ENCODE assay signal across 11 cellular contexts in the genomic region with DNA sequence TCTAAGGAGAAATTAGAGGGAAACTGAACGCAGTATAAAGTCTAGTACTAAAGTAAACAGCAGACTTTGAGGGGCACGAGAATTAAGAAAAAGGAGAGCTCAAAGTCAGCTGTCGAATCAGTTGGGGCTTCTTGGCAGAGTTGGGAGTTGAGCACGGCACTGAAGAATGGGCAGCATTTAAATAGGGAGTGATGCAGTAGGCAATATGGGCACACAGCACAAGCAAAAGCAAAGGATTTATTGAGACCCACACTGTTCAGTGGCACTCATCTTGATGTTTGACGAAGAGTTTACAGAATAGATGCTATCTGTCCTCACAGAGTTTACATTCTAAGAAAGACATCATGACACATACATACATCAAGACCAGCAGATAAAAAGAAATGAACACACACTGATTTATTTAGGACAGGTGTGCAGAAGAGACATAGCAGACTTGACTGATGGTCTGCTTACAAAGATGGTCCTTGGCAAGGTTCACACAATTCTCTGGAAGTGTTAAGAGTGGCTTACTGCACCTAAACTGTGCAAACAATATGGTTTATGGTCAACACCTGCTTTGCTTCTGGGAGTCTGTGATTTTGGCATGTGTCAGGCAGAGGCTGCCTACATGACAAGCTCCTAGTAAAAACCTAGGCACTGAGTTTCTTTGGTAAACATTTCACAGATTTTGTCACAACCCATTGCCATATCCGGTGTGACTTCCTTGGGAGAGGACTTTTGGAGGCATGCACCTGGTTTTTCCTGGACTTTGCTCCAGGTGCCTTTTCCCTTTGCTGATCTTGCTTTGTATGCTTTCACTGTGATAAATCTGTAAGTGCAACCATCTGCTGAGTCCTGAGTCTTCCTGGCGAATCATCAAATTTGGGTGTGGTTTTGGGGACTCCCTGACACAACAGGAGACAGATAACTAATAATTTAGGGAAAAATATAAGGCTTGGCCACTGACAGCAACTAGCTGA. TPM values are rescaled to one million over a fixed set of nuclear protein-coding genes. Genes with fewer than 3 reads are reported as not detected.
DNase-seq lines count a peak whose midpoint lies in the region; ATAC-seq and TF ChIP-seq lines count a peak whose summit lies in the region.
"Had no signal": no experiment of that assay in that cellular context is flagged by ENCODE, and none has a peak within 500 bp of the region (broad histone marks: within the 10 kb centered on the region; RNA-seq: fewer than 3 reads in every experiment).

No MANE protein-coding gene starts in this region.

- TF ChIP-seq CTCF in SK-N-SH (IDR thresholded peaks at IDR 0.05) (no peak), fibroblast of villous mesenchyme (IDR thresholded peaks at IDR 0.05; ENCODE audit: insufficient read depth, low read depth, low read length) (no peak), transverse colon (IDR thresholded peaks at IDR 0.05) (no peak)

- no peak overlapping the region for H3K9ac ChIP-seq in SK-N-SH
- H3K9ac ChIP-seq: KMS-11 had no signal

- 86% methylated on average over 7 of the region's 7 CpGs for WGBS in SK-N-SH (ENCODE audit: low lambda C conversion rate)
- 42 to 50% methylated on average over 7 of the region's 7 CpGs for WGBS in transverse colon (ENCODE audit: low coverage in 1 of 2), 2 donors

- no peak for ATAC-seq in GM21423 (IDR thresholded peaks at IDR 0.05; ENCODE audit: unreplicated experiment)

- H3K27ac ChIP-seq in SK-N-SH (ENCODE audit: low read depth in 2 of 2, low read length in 1 of 2), result peak overlapping the region in 1 of 2 experiments; percentile 18; a peak in 1 of 4 replicates
- peak overlapping the region; percentile 63 to 67 (median 66) for H3K27ac ChIP-seq in transverse colon
- H3K27ac ChIP-seq: KMS-11 had no signal

- TF ChIP-seq EP300 in SK-N-SH (IDR thresholded peaks at IDR 0.05; ENCODE audit: borderline replicate concordance in 1 of 2, low read depth in 1 of 2, low read length in 1 of 2) (no peak), transverse colon (IDR thresholded peaks at IDR 0.05; ENCODE audit: low read depth) (no peak)

- in situ Hi-C loops in transverse colon (cut with MboI; ENCODE audit: low pct_ligation_motif_present in 1 of 4, low pct_unique_long_range_greater_than_20kb in 1 of 4, low sequenced_read_pairs in 3 of 4), result no loop called here

- H2AFZ ChIP-seq in SK-N-SH (ENCODE audit: low read depth), result no peak overlapping the region

- H3K9me2 ChIP-seq in SK-N-SH, result no peaks in the 10 kb centered on the region

- no peaks in the 10 kb centered on the region for H4K20me1 ChIP-seq in SK-N-SH (ENCODE audit: insufficient read depth)

- CTCF ChIA-PET in SK-N-SH (lab: Yijun Ruan, JAX), result interaction anchor here (0.8 kb wide), 1 partner anchor 21 kb away, joined by 3 read pairs; no protein-coding TSS in a partner anchor

- H3K27me3 ChIP-seq in SK-N-SH (ENCODE audit: insufficient read depth), result no peaks in the 10 kb centered on the region
- H3K27me3 ChIP-seq in transverse colon, result no peaks in the 10 kb centered on the region

- intact Hi-C loops in transverse colon (cut with DNase I; ENCODE audit: low total_unique reads), result no loop called here

- no peaks in the 10 kb centered on the region for H3K9me3 ChIP-seq in SK-N-SH
- no peaks in the 10 kb centered on the region for H3K9me3 ChIP-seq in transverse colon

- H3K4me3 ChIP-seq in SK-N-SH (ENCODE audit: low read depth in 2 of 2, low read length in 1 of 2), result no peak overlapping the region
- H3K4me3 ChIP-seq in fibroblast of villous mesenchyme (ENCODE audit: low read depth, low read length), result no peak overlapping the region
- no peak overlapping the region for H3K4me3 ChIP-seq in transverse colon

- H3K4me2 ChIP-seq in SK-N-SH, result peak overlapping the region; percentile 20
- H3K4me2 ChIP-seq: KMS-11 had no signal

- H3K36me3 ChIP-seq in SK-N-SH (replicated peaks in 1 of 2; ENCODE audit: control insufficient read depth in 1 of 2, insufficient read depth in 2 of 2, low read length in 1 of 2), result peaks cover 10 to 14% of the 10 kb centered on the region in 2 experiments
- peaks cover 0 to 24% (median 2%) of the 10 kb centered on the region in 4 donors for H3K36me3 ChIP-seq in transverse colon

- TF ChIP-seq POLR2A in transverse colon (IDR thresholded peaks at IDR 0.05), result no peak

- peak; percentile 31 for DNase-seq in NCI-H510A treated with DMSO at 0.1 percent for 48 hours (lab: John Stamatoyannopoulos, UW)
- DNase-seq in NCI-H510A (lab: John Stamatoyannopoulos, UW), result no peak
- no peak for DNase-seq in SK-N-SH
- DNase-seq in fibroblast of villous mesenchyme (ENCODE audit: low read depth), result peak; percentile 34
- DNase-seq in transverse colon, result peak; percentile 43
- DNase-seq in HuH-7 (ENCODE audit: low spot score), result no peak
- no peak for DNase-seq in GM19240 (ENCODE audit: insufficient read length, low spot score)
- DNase-seq: AML-193, trophoblast cell had no signal

- no peaks in the 10 kb centered on the region for H3K79me2 ChIP-seq in SK-N-SH (ENCODE audit: insufficient read depth)

- peaks cover 0 to 9% of the 10 kb centered on the region in 2 experiments; a peak in 1 of 4 replicates for H3K4me1 ChIP-seq in SK-N-SH (ENCODE audit: control insufficient read depth in 1 of 2, insufficient read depth in 2 of 2, low read depth in 1 of 2, low read length in 1 of 2)
- H3K4me1 ChIP-seq in transverse colon, result peaks cover 8 to 28% (median 16%) of the 10 kb centered on the region in 4 donors

- POLR2A ChIA-PET in SK-N-SH (lab: Yijun Ruan, JAX), result interaction anchor here (1.1 kb wide), 1 partner anchor 406 kb away, joined by 3 read pairs; no protein-coding TSS in a partner anchor

- H3F3A ChIP-seq in SK-N-SH (replicated peaks; ENCODE audit: insufficient read depth), result peaks cover 4% of the 10 kb centered on the region

- TF ChIP-seq RAD21 in SK-N-SH (IDR thresholded peaks at IDR 0.05; ENCODE audit: low read length), result no peak

TF ChIP-seq in SK-N-SH, 30 proteins besides CTCF, POLR2A, EP300 and RAD21:
- TF ChIP-seq YY1 (IDR thresholded peaks at IDR 0.05; ENCODE audit: low read depth), result no peak
- TF ChIP-seq CHD2 (IDR thresholded peaks at IDR 0.05; ENCODE audit: low read length, partially characterized antibody), result no peak
- 0 out of 2 replicates have a peak, but pooled peaks have one; percentile 6 for TF ChIP-seq TCF12 (IDR thresholded peaks at IDR 0.05)

RNA-seq across cellular contexts. Expression of a gene that starts 26.3 kb away (rescaled TPM):
- 10.7 and 12.7 TPM in 2 replicates for polyA plus RNA-seq in SK-N-SH (2012; rRNA removed)
- polyA plus RNA-seq in SK-N-SH (2012; cell fraction: cytosol; rRNA removed), result 11.6 and 12.2 TPM in 2 replicates
- 7.4 and 12.0 TPM in 2 replicates for polyA plus RNA-seq in SK-N-SH (2012; cell fraction: nucleus; rRNA removed)
- total RNA-seq in fibroblast of villous mesenchyme (8.7 and 11.7 TPM in 2 replicates), transverse colon (10 to 100 TPM in 2 of 4 donors, 1 to 10 TPM in 2; 5.2 to 15.6 (median 10.4) TPM)

RNA-seq across cellular contexts. Expression of a gene that starts 26.4 kb away (rescaled TPM):
- 306 and 347 TPM in 2 replicates for polyA plus RNA-seq in SK-N-SH (2012; rRNA removed)
- polyA plus RNA-seq in SK-N-SH (2012; cell fraction: cytosol; rRNA removed), result 488 and 609 TPM in 2 replicates
- 83.3 and 95.1 TPM in 2 replicates for polyA plus RNA-seq in SK-N-SH (2012; cell fraction: nucleus; rRNA removed)
- total RNA-seq in fibroblast of villous mesenchyme (108 and 134 TPM in 2 replicates), transverse colon (100 to 1,000 TPM in 2 of 4 donors, 10 to 100 TPM in 1, not detected in 1; 81.2 to 277 (median 181) TPM)

Comparison
In these comparisons a context has a peak if more than half of its experiments do, and no peak if none do; other contexts are left out.
1. DNase-seq: peak in NCI-H510A treated with DMSO at 0.1 percent for 48 hours (single experiment), fibroblast of villous mesenchyme (single experiment) and transverse colon (single experiment); none in NCI-H510A (single experiment), SK-N-SH (single experiment), HuH-7 (single experiment) and GM19240 (single experiment).